Comparison of ENCODE assay signal across 8 cellular contexts in genomic region chr12:6342140-6342889, GRCh38. TPM values are rescaled to one million over a fixed set of nuclear protein-coding genes. Genes with fewer than 3 reads are reported as not detected.
DNase-seq lines count a peak whose midpoint lies in the region; ATAC-seq and TF ChIP-seq lines count a peak whose summit lies in the region.

No MANE protein-coding gene starts in this region.

- H3K36me3 ChIP-seq in testis (ENCODE audit: low read depth, missing control alignments), result no peaks in the 10 kb centered on the region

- peaks cover 5% of the 10 kb centered on the region for H3K36me3 Mint-ChIP-seq in activated CD8-positive, alpha-beta T cell treated with anti-CD3 and anti-CD28 coated beads, Interleukin-2, amount 10 ng/mL, durations not matched to agents 7 days and 5 days (ENCODE audit: low read depth)
- peaks cover 6% of the 10 kb centered on the region for H3K36me3 Mint-ChIP-seq in activated CD8-positive, alpha-beta T cell treated with anti-CD3 and anti-CD28 coated beads for 36 hours (ENCODE audit: low read depth)

- peaks cover 49% of the 10 kb centered on the region for H3K4me1 ChIP-seq in testis

- H3K27ac Mint-ChIP-seq in activated CD8-positive, alpha-beta T cell treated with anti-CD3 and anti-CD28 coated beads, Interleukin-2, amount 10 ng/mL, durations not matched to agents 7 days and 5 days, result no peak overlapping the region
- no peak overlapping the region for H3K27ac Mint-ChIP-seq in activated CD8-positive, alpha-beta T cell treated with anti-CD3 and anti-CD28 coated beads for 36 hours

- CTCF ChIA-PET in activated CD8-positive, alpha-beta T cell treated with anti-CD3 and anti-CD28 coated beads, Interleukin-2, amount 10 ng/mL, durations not matched to agents 7 days and 5 days (lab: Charles Lee), result interaction anchor here (0.9 to 1.6 kb wide), 5 partner anchors 16 to 27 kb away, joined by 3 to 7 read pairs (median 4); no protein-coding TSS in a partner anchor
- CTCF ChIA-PET in activated CD8-positive, alpha-beta T cell treated with anti-CD3 and anti-CD28 coated beads for 36 hours (lab: Charles Lee), result interaction anchor here (1.3 to 2.7 kb wide), 2 partner anchors 10 to 19 kb away, joined by 4 to 9 read pairs; no protein-coding TSS in a partner anchor

- ATAC-seq in activated CD8-positive, alpha-beta T cell treated with anti-CD3 and anti-CD28 coated beads, Interleukin-2, amount 10 ng/mL, durations not matched to agents 7 days and 5 days, result no peak
- no peak for ATAC-seq in HG03135 (IDR thresholded peaks at IDR 0.05; ENCODE audit: unreplicated experiment)
- no peak for ATAC-seq in activated CD8-positive, alpha-beta T cell treated with anti-CD3 and anti-CD28 coated beads for 36 hours

- no peaks in the 10 kb centered on the region for H3K9me3 Mint-ChIP-seq in activated CD8-positive, alpha-beta T cell treated with anti-CD3 and anti-CD28 coated beads, Interleukin-2, amount 10 ng/mL, durations not matched to agents 7 days and 5 days (ENCODE audit: insufficient read depth)
- no peaks in the 10 kb centered on the region for H3K9me3 Mint-ChIP-seq in activated CD8-positive, alpha-beta T cell treated with anti-CD3 and anti-CD28 coated beads for 36 hours

- DNase-seq in HL-60 (ENCODE audit: low read depth in 1 of 2, low spot score in 1 of 2) (no peak), astrocyte of the spinal cord (ENCODE audit: low read depth, low spot score) (no peak), testis (no peak), HUDEP-2 (lab: John Stamatoyannopoulos, UW; ENCODE audit: unreplicated experiment in 76 of 76) (no peak)
- no peak for DNase-seq in activated CD8-positive, alpha-beta T cell treated with anti-CD3 and anti-CD28 coated beads, Interleukin-2, amount 10 ng/mL, durations not matched to agents 7 days and 5 days
- no peak for DNase-seq in activated CD8-positive, alpha-beta T cell treated with anti-CD3 and anti-CD28 coated beads for 36 hours

- H3K27ac ChIP-seq in HL-60 (replicated peaks), result peak overlapping the region; percentile 99
- peak overlapping the region; percentile 98 for H3K27ac ChIP-seq in layer of hippocampus (ENCODE audit: low read depth, low read length)
- H3K27ac ChIP-seq in testis, result peak overlapping the region; percentile 94 to 98

- H3K4me3 ChIP-seq in HL-60 (replicated peaks; ENCODE audit: insufficient read depth, low read length) (peak overlapping the region; percentile 77), astrocyte of the spinal cord (ENCODE audit: low read depth, low read length) (peak overlapping the region; percentile 98), testis (peak overlapping the region; percentile 87 to 93)

- TF ChIP-seq CTCF in HL-60 (IDR thresholded peaks at IDR 0.05; ENCODE audit: insufficient read depth, low read length), result no peak
- TF ChIP-seq CTCF in astrocyte of the spinal cord (IDR thresholded peaks at IDR 0.05; ENCODE audit: low read depth, low read length), result no peak
- TF ChIP-seq CTCF in testis (IDR thresholded peaks at IDR 0.05), result no peak
- no peak for TF ChIP-seq CTCF in activated CD8-positive, alpha-beta T cell treated with anti-CD3 and anti-CD28 coated beads for 36 hours (IDR thresholded peaks at IDR 0.05)

- peaks cover 45% of the 10 kb centered on the region for H3K4me1 Mint-ChIP-seq in activated CD8-positive, alpha-beta T cell treated with anti-CD3 and anti-CD28 coated beads, Interleukin-2, amount 10 ng/mL, durations not matched to agents 7 days and 5 days (ENCODE audit: low read depth)
- peaks cover 45% of the 10 kb centered on the region for H3K4me1 Mint-ChIP-seq in activated CD8-positive, alpha-beta T cell treated with anti-CD3 and anti-CD28 coated beads for 36 hours (ENCODE audit: low read depth)

- in situ Hi-C loops in astrocyte of the spinal cord (cut with HindIII; ENCODE audit: low sequenced_read_pairs), result no loop called here

- 36 to 46% methylated on average over 7 of the region's 7 CpGs for WGBS in testis, 2 donors

- H3K4me3 Mint-ChIP-seq in activated CD8-positive, alpha-beta T cell treated with anti-CD3 and anti-CD28 coated beads, Interleukin-2, amount 10 ng/mL, durations not matched to agents 7 days and 5 days, result no peak overlapping the region
- H3K4me3 Mint-ChIP-seq in activated CD8-positive, alpha-beta T cell treated with anti-CD3 and anti-CD28 coated beads for 36 hours, result no peak overlapping the region

- no peaks in the 10 kb centered on the region for H3K9me3 ChIP-seq in testis

- H3K27me3 Mint-ChIP-seq in activated CD8-positive, alpha-beta T cell treated with anti-CD3 and anti-CD28 coated beads, Interleukin-2, amount 10 ng/mL, durations not matched to agents 7 days and 5 days (ENCODE audit: low read depth), result no peaks in the 10 kb centered on the region
- H3K27me3 Mint-ChIP-seq in activated CD8-positive, alpha-beta T cell treated with anti-CD3 and anti-CD28 coated beads for 36 hours, result no peaks in the 10 kb centered on the region

- intact Hi-C loops in testis (cut with DNase I; ENCODE audit: low total_unique reads), result no loop called here
- intact Hi-C loops in activated CD8-positive, alpha-beta T cell treated with anti-CD3 and anti-CD28 coated beads for 36 hours (cut with micrococcal nuclease), result no loop called here

- TF ChIP-seq POLR2A in testis (IDR thresholded peaks at IDR 0.05), result no peak

- POLR2A ChIA-PET in activated CD8-positive, alpha-beta T cell treated with anti-CD3 and anti-CD28 coated beads, Interleukin-2, amount 10 ng/mL, durations not matched to agents 7 days and 5 days (lab: Charles Lee), result interaction anchor here (1.2 kb wide), 1 partner anchor 21 kb away, joined by 3 read pairs; no protein-coding TSS in a partner anchor
- POLR2A ChIA-PET in activated CD8-positive, alpha-beta T cell treated with anti-CD3 and anti-CD28 coated beads for 36 hours (lab: Charles Lee), result interaction anchor here (0.6 to 1.9 kb wide), 6 partner anchors 12 to 280 kb away, joined by 3 to 7 read pairs (median 3); no protein-coding TSS in a partner anchor

- H3K27me3 ChIP-seq in HL-60 (ENCODE audit: insufficient read depth, poor library complexity, severe bottlenecking) (no peaks in the 10 kb centered on the region), layer of hippocampus (ENCODE audit: control insufficient read depth, insufficient read depth, low read length) (no peaks in the 10 kb centered on the region), testis (no peaks in the 10 kb centered on the region)

RNA-seq across cellular contexts. Expression of gene TNFRSF1A, which starts 0.4 kb away (rescaled TPM):
- 100 to 1,000 TPM in 1 of 2 donors, 10 to 100 TPM in 1; 94.6 to 106 TPM for total RNA-seq in testis
- polyA plus RNA-seq in testis (ENCODE audit: insufficient read depth, low read depth, low replicate concordance), result 59.8 TPM
- 10 to 100 TPM; 58.8 to 63.4 TPM for total RNA-seq in activated CD8-positive, alpha-beta T cell treated with anti-CD3 and anti-CD28 coated beads, Interleukin-2, amount 10 ng/mL, durations not matched to agents 7 days and 5 days
- total RNA-seq in activated CD8-positive, alpha-beta T cell treated with anti-CD3 and anti-CD28 coated beads for 36 hours, result 10 to 100 TPM; 40.6 TPM

RNA-seq across cellular contexts. Expression of gene PLEKHG6, which starts 31.8 kb away (rescaled TPM):
- 1 to 10 TPM in 1 of 2 donors, under 1 TPM in 1; 0.87 to 2.0 TPM for total RNA-seq in testis
- polyA plus RNA-seq in testis (ENCODE audit: insufficient read depth, low read depth, low replicate concordance), result 2.2 TPM
- under 1 TPM in 1 of 2 experiments, not detected in 1; 0.47 TPM for total RNA-seq in activated CD8-positive, alpha-beta T cell treated with anti-CD3 and anti-CD28 coated beads, Interleukin-2, amount 10 ng/mL, durations not matched to agents 7 days and 5 days
- total RNA-seq in activated CD8-positive, alpha-beta T cell treated with anti-CD3 and anti-CD28 coated beads for 36 hours, result not detected

RNA-seq across cellular contexts. Expression of gene SCNN1A, which starts 33.0 kb away (rescaled TPM):
- total RNA-seq in testis, result 10 to 100 TPM; 22.7 to 43.1 TPM
- polyA plus RNA-seq in testis (ENCODE audit: insufficient read depth, low read depth, low replicate concordance), result 14.6 TPM
- total RNA-seq in activated CD8-positive, alpha-beta T cell treated with anti-CD3 and anti-CD28 coated beads, Interleukin-2, amount 10 ng/mL, durations not matched to agents 7 days and 5 days, result 1 to 10 TPM in 1 of 2 experiments, under 1 TPM in 1; 0.47 to 1.5 TPM
- 1 to 10 TPM; 2.3 to 3.8 TPM for total RNA-seq in activated CD8-positive, alpha-beta T cell treated with anti-CD3 and anti-CD28 coated beads for 36 hours

RNA-seq across cellular contexts. Expression of gene LTBR, which starts 41.6 kb away (rescaled TPM):
- total RNA-seq in testis, result 100 to 1,000 TPM in 1 of 2 donors, 10 to 100 TPM in 1; 81.3 to 112 TPM
- polyA plus RNA-seq in testis (ENCODE audit: insufficient read depth, low read depth, low replicate concordance), result 36.6 TPM
- total RNA-seq in activated CD8-positive, alpha-beta T cell treated with anti-CD3 and anti-CD28 coated beads, Interleukin-2, amount 10 ng/mL, durations not matched to agents 7 days and 5 days, result under 1 TPM in 1 of 2 experiments, not detected in 1; 0.34 TPM
- 1 to 10 TPM; 1.5 to 1.6 TPM for total RNA-seq in activated CD8-positive, alpha-beta T cell treated with anti-CD3 and anti-CD28 coated beads for 36 hours

Comparison
In these comparisons a context has a peak if more than half of its experiments do, and no peak if none do; other contexts are left out.
1. RNA of gene SCNN1A, which starts 33.0 kb away (total RNA-seq): 22.7 to 43.1 TPM in testis; 2.3 to 3.8 TPM in activated CD8-positive, alpha-beta T cell treated with anti-CD3 and anti-CD28 coated beads for 36 hours and 0.47 to 1.5 TPM in activated CD8-positive, alpha-beta T cell treated with anti-CD3 and anti-CD28 coated beads, Interleukin-2, amount 10 ng/mL, durations not matched to agents 7 days and 5 days; every median in the first group is over 4 times any median in the second.
2. Peak in every context shown above with its lines, with median percentiles within 50 percentile points of each other: H3K27ac ChIP-seq and H3K4me3 ChIP-seq.